ENCODE assay signal across 8 cellular contexts in the genomic region with DNA sequence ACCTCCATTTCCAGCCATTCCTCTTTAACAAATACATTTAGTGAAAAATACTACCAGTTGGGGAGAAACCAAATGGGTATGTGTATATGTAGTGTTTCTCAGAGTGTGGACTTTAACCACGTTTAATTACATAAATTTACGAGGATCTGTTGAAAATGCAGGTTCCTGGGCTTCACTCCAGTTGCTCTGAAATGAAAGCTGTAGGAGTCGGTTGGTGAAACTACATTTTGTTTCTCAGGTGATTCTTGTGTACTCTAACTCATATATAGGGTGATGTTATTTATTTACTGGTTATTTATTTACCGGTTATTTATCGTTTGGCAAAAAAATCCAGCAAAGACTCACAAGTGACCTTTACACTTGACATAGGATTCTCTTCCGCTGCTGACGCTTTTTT.
DNase-seq lines count a peak whose midpoint lies in the region; ATAC-seq and TF ChIP-seq lines count a peak whose summit lies in the region.

No MANE protein-coding gene starts in this region.

- H3K4me3 ChIP-seq in cardiac fibroblast (replicated peaks in 1 of 2; ENCODE audit: low read depth in 2 of 2, low read length in 2 of 2) (peak overlapping the region; percentile 83 to 85), neuron (ENCODE audit: low read length) (peak overlapping the region; percentile 87)

- peaks cover 21% of the 10 kb centered on the region for H3K4me1 ChIP-seq in neuron (ENCODE audit: insufficient read depth, low read length)

- peaks cover 12% of the 10 kb centered on the region for H3K36me3 ChIP-seq in neuron (ENCODE audit: insufficient read depth, low read length)

- ATAC-seq in GM19025 (IDR thresholded peaks at IDR 0.05; ENCODE audit: low read depth, unreplicated experiment), result peak; percentile 2
- peak; percentile 0 for ATAC-seq in HG03442 (IDR thresholded peaks at IDR 0.05; ENCODE audit: unreplicated experiment)

- TF ChIP-seq CTCF in cardiac fibroblast (IDR thresholded peaks at IDR 0.05; ENCODE audit: low read depth, low read length), result no peak

- H3K9me3 ChIP-seq in neuron (ENCODE audit: low read length), result no peaks in the 10 kb centered on the region

- no peaks in the 10 kb centered on the region for H3K27me3 ChIP-seq in neuron (ENCODE audit: insufficient read depth, low read length)

- peak overlapping the region; percentile 100 for H2AFZ ChIP-seq in neuron (ENCODE audit: low read depth, low read length)

- DNase-seq in cardiac fibroblast (ENCODE audit: low read depth in 2 of 2) (no peak), NCI-H2107 treated with DMSO at 0.1 percent for 48 hours (lab: John Stamatoyannopoulos, UW; ENCODE audit: unreplicated experiment) (no peak), NCI-H1105 (lab: John Stamatoyannopoulos, UW) (no peak)
- no peak for DNase-seq in effector CD8-positive, alpha-beta T cell (lab: John Stamatoyannopoulos, UW)
- no peak for DNase-seq in stimulated activated CD4-positive, alpha-beta T cell treated with anti-CD3 and anti-CD28 coated beads, Interleukin-15, amount 100 ng/mL, for 24 hours
